ENCODE assay signal across 20 cellular contexts in the genomic region with DNA sequence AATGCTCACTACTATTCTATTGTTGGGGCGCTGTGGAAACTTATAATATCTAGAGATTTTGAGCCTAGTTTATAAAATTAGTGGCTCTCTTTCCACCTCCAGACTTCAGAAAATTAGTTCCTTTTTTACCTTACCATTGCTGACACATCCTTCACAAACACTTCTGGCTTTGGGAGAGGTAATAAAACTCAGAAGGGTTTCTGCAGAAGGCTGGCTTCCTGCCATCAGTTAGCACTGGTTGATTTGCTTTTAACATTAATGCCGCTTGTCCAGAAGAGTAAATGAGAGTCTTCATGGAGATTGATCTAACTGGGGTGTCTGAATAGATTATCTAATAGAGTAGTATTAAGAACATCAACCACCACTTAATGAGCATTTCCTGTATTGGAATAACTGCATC. TPM values are rescaled to one million over a fixed set of nuclear protein-coding genes. Genes with fewer than 3 reads are reported as not detected.
DNase-seq lines count a peak whose midpoint lies in the region; ATAC-seq and TF ChIP-seq lines count a peak whose summit lies in the region.
"Had no signal": no experiment of that assay in that cellular context is flagged by ENCODE, and none has a peak within 500 bp of the region (broad histone marks: within the 10 kb centered on the region; RNA-seq: fewer than 3 reads in every experiment).

No MANE protein-coding gene starts in this region.

- TF ChIP-seq CTCF in HCT116 (IDR thresholded peaks at IDR 0.05 in 2 of 3, conservative IDR thresholded peaks at IDR 0.05 in 1 of 3; ENCODE audit: borderline replicate concordance in 1 of 3, insufficient read depth in 1 of 3, low read depth in 2 of 3, low read length in 2 of 3) (no peak), fibroblast of villous mesenchyme (IDR thresholded peaks at IDR 0.05; ENCODE audit: insufficient read depth, low read depth, low read length) (no peak)

- no peak overlapping the region for H3K4me3 ChIP-seq in HCT116 (replicated peaks in 1 of 2; ENCODE audit: low read depth in 1 of 2, low read length in 2 of 2)
- no peak overlapping the region for H3K4me3 ChIP-seq in fibroblast of villous mesenchyme (ENCODE audit: low read depth, low read length)
- H3K4me3 ChIP-seq: gastrocnemius medialis, MG63, thoracic aorta had no signal

- no peaks in the 10 kb centered on the region for H3K36me3 ChIP-seq in HCT116 (ENCODE audit: control insufficient read depth in 1 of 2, insufficient read depth in 2 of 2, low read length in 2 of 2)
- H3K36me3 ChIP-seq: gastrocnemius medialis, MG63, thoracic aorta had no signal

- ATAC-seq in HCT116 (no peak), GM19395 (IDR thresholded peaks at IDR 0.05; ENCODE audit: unreplicated experiment) (no peak), sciatic nerve (no peak)
- ATAC-seq: activated CD8-positive, alpha-beta memory T cell treated with anti-CD3 and anti-CD28 coated beads, Interleukin-2, amount 10 ng/mL, durations not matched to agents 7 days and 5 days; gastrocnemius medialis; left ventricle myocardium superior had no signal

- RAD21 ChIA-PET in HCT116 (lab: Charles Lee; ENCODE audit: low non-redundant PET in 1 of 2, low total read pairs in 2 of 2, uncharacterized antibody in 2 of 2, unreplicated experiment in 2 of 2), result no interaction called here

- no peak overlapping the region for H2AFZ ChIP-seq in HCT116 (ENCODE audit: low read depth, low read length, poor library complexity, severe bottlenecking)
- H2AFZ ChIP-seq: parathyroid adenoma had no signal

- CTCF ChIA-PET in HCT116 (lab: Charles Lee), result no interaction called here

- BruUV-seq in HCT116 (replicated peaks; lab: Mats Ljungman, UMichigan), result no TSS peak

- H3K4me2 ChIP-seq in HCT116 (ENCODE audit: low read length), result peak overlapping the region; percentile 17; the same call in 1 of the 2 replicates

- POLR2A ChIA-PET in HCT116 (lab: Charles Lee), result no interaction called here

- no peaks in the 10 kb centered on the region for H3K9me2 ChIP-seq in HCT116 (ENCODE audit: insufficient read depth)

- no peaks in the 10 kb centered on the region for H3K9me3 ChIP-seq in HCT116 (ENCODE audit: control insufficient read depth in 1 of 2, insufficient read depth in 1 of 2, low read depth in 1 of 2, low read length in 2 of 2)
- H3K9me3 ChIP-seq: gastrocnemius medialis, MG63, thoracic aorta had no signal

- DNase-seq in Daoy (ENCODE audit: low read depth) (peak; percentile 54), HCT116 (ENCODE audit: low read depth, low spot score) (no peak), NCI-H2196 (lab: John Stamatoyannopoulos, UW; ENCODE audit: unreplicated experiment) (peak; percentile 28), fibroblast of villous mesenchyme (ENCODE audit: low read depth) (peak; percentile 66), NOMO-1 treated with dmso at 0.1 percent for 144 hours (lab: John Stamatoyannopoulos, UW; ENCODE audit: unreplicated experiment) (no peak), NCI-H82 (lab: John Stamatoyannopoulos, UW) (no peak), sciatic nerve (ENCODE audit: low spot score) (no peak)
- DNase-seq: activated CD8-positive, alpha-beta memory T cell treated with anti-CD3 and anti-CD28 coated beads, Interleukin-2, amount 10 ng/mL, durations not matched to agents 7 days and 5 days; activated gamma-delta T cell treated with Interleukin-2 at 50 U/mL for 16 hours; gastrocnemius medialis; left ventricle myocardium superior; MG63; NCI-H2081 treated with DMSO at 0.1 percent for 48 hours; small intestine had no signal

- H3K4me1 ChIP-seq in HCT116 (ENCODE audit: control insufficient read depth in 1 of 2, insufficient read depth in 2 of 2, low read length in 2 of 2), result peaks cover 6 to 39% of the 10 kb centered on the region in 2 experiments
- H3K4me1 ChIP-seq: gastrocnemius medialis, parathyroid adenoma had no signal

- H3K27me3 ChIP-seq in HCT116 (ENCODE audit: insufficient read depth, low read length), result no peaks in the 10 kb centered on the region
- H3K27me3 ChIP-seq: gastrocnemius medialis, MG63 had no signal

- TF ChIP-seq RAD21 in HCT116 (IDR thresholded peaks at IDR 0.05; ENCODE audit: low read depth), result no peak

- no peaks in the 10 kb centered on the region for H3K79me2 ChIP-seq in HCT116 (ENCODE audit: insufficient read depth, low read length)
- H3K79me2 ChIP-seq: parathyroid adenoma had no signal

- intact Hi-C loops in HCT116 (cut with micrococcal nuclease) (no loop called here), sciatic nerve (cut with DNase I) (no loop called here)

- no peak overlapping the region for H3K9ac ChIP-seq in HCT116 (ENCODE audit: low read length)
- H3K9ac ChIP-seq: parathyroid adenoma had no signal

- no peak for TF ChIP-seq POLR2A in HCT116 (IDR thresholded peaks at IDR 0.05; ENCODE audit: borderline replicate concordance, extremely low read depth, insufficient read depth, insufficient read length)

- no peak overlapping the region for H3K27ac ChIP-seq in HCT116 (ENCODE audit: low read depth, low read length)
- H3K27ac ChIP-seq: gastrocnemius medialis, parathyroid adenoma, thoracic aorta had no signal

- no peaks in the 10 kb centered on the region for H4K20me1 ChIP-seq in HCT116 (ENCODE audit: insufficient read depth)

TF ChIP-seq in HCT116, 20 proteins besides CTCF, POLR2A, EP300 and RAD21:
- TF ChIP-seq REST (IDR thresholded peaks at IDR 0.05; ENCODE audit: low read depth), result no peak
- no peak for TF ChIP-seq ZNF274 (IDR thresholded peaks at IDR 0.05; ENCODE audit: low read depth, low read length)
- TF ChIP-seq CBX3 (IDR thresholded peaks at IDR 0.05; ENCODE audit: low read depth), result no peak
- TF ChIP-seq, protein P1, sequence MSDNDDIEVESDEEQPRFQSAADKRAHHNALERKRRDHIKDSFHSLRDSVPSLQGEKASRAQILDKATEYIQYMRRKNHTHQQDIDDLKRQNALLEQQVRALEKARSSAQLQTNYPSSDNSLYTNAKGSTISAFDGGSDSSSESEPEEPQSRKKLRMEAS (IDR thresholded peaks at IDR 0.05), result no peak
- TF ChIP-seq EZH2phosphoT487 (IDR thresholded peaks at IDR 0.05; ENCODE audit: borderline replicate concordance), result no peak
- no peak for TF ChIP-seq YY1 (IDR thresholded peaks at IDR 0.05; ENCODE audit: extremely low read depth, insufficient replicate concordance, low read depth, low read length)
- TF ChIP-seq CEBPB (IDR thresholded peaks at IDR 0.05; ENCODE audit: low read depth), result no peak
- no peak for TF ChIP-seq JUND (IDR thresholded peaks at IDR 0.05)
- TF ChIP-seq, protein P2, sequence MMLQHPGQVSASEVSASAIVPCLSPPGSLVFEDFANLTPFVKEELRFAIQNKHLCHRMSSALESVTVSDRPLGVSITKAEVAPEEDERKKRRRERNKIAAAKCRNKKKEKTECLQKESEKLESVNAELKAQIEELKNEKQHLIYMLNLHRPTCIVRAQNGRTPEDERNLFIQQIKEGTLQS (IDR thresholded peaks at IDR 0.05), result no peak

RNA-seq across cellular contexts. Expression of gene ACSM6, which starts 20.3 kb away (rescaled TPM):
- total RNA-seq in Daoy (2014; rRNA removed; shearing (Covaris generic)), result not detected in 2 replicates
- total RNA-seq in HCT116 (2021; ENCODE audit: unreplicated experiment), result not detected
- polyA plus RNA-seq in HCT116 (2012), result not detected in 2 replicates
- total RNA-seq in fibroblast of villous mesenchyme, result not detected in 2 replicates
- 0.49 TPM for total RNA-seq in sciatic nerve
- total RNA-seq: activated CD8-positive, alpha-beta memory T cell treated with anti-CD3 and anti-CD28 coated beads, Interleukin-2, amount 10 ng/mL, durations not matched to agents 7 days and 5 days; endothelial cell of umbilical vein; gastrocnemius medialis; H1; left ventricle myocardium superior; myocyte; thoracic aorta had no signal
- polyA plus RNA-seq: endothelial cell of umbilical vein, small intestine had no signal

Comparison
In these comparisons a context has a peak if more than half of its experiments do, and no peak if none do; other contexts are left out.
1. DNase-seq: peak in Daoy (single experiment), NCI-H2196 (single experiment) and fibroblast of villous mesenchyme (single experiment); none in HCT116 (single experiment), NOMO-1 treated with dmso at 0.1 percent for 144 hours (single experiment), NCI-H82 (single experiment) and sciatic nerve (single experiment).